ENCODE assay signal across 19 cellular contexts in the genomic region with DNA sequence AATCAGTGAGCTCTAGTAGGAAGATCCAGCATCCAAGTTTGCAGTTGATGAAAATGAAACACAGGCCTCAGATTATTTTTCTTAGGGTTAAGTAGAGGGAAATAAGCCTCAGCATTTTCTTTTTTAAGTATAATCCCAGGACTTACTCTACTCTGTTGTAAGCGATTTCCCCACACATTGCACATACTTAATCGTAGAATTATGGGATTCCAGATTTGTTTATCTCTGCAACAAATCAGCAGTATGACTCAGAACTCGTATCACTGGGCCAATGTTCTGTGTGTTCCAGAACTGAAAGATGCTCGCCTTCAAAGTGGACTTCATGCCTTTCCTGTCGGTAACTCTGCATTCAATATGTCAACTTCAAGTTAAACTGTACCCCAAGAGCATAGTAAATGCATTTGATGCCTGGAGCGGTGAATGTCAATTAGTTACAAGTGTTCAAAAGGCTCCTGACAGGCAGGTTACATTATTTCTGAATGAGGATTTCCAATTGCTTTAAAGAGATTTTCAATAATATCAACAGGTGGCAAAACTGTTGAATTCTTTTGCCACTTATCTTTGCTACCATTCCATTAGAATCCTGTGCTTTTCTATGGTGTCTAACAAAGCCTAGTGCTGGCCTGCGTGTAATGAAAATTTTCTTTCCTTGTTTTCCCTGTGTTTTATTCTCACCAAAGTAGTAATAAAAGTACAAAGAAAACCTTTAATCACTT.
"Had no signal": no experiment of that assay in that cellular context is flagged by ENCODE, and none has a peak within 500 bp of the region (broad histone marks: within the 10 kb centered on the region; RNA-seq: fewer than 3 reads in every experiment).

No MANE protein-coding gene starts in this region.

- H2AFZ ChIP-seq: parathyroid adenoma had no signal

- H3K4me3 ChIP-seq: ascending aorta, breast epithelium, left lung, stomach, vagina had no signal

- H3K9me3 ChIP-seq: ascending aorta, breast epithelium, left lung, stomach, vagina had no signal

- H3K79me2 ChIP-seq: parathyroid adenoma had no signal

- H3K36me3 ChIP-seq: ascending aorta, breast epithelium, left lung, stomach, vagina had no signal

- DNase-seq: activated CD4-positive, alpha-beta T cell treated with anti-CD3 and anti-CD28 coated beads, Interleukin-2, amount 50 U/mL, for 1 hour; activated CD8-positive, alpha-beta memory T cell treated with anti-CD3 and anti-CD28 coated beads for 24 hours; activated CD8-positive, alpha-beta memory T cell treated with anti-CD3 and anti-CD28 coated beads, Interleukin-2, amount 50 U/mL, for 48 hours; activated effector memory CD4-positive, alpha-beta T cell treated with Interleukin-2 at 50 U/mL for 16 hours; activated naive CD4-positive, alpha-beta T cell treated with anti-CD3 and anti-CD28 coated beads, Interleukin-2, amount 10 ng/mL, durations not matched to agents 7 days and 5 days; activated naive CD8-positive, alpha-beta T cell treated with anti-CD3 and anti-CD28 coated beads, Interleukin-2, amount 50 U/mL, for 24 hours; activated T-cell treated with anti-CD3 and anti-CD28 coated beads, Interleukin-2, amount 50 U/mL, for 48 hours; effector CD4-positive, alpha-beta T cell; head of caudate nucleus; left lung; midbrain; stimulated activated CD4-positive, alpha-beta T cell treated with anti-CD3 and anti-CD28 coated beads, Interleukin-4, amount 100 ng/mL, for 24 hours; stomach; T1000; trophoblast cell had no signal

- H3K4me1 ChIP-seq: ascending aorta, breast epithelium, left lung, parathyroid adenoma, stomach, vagina had no signal

- H3K9ac ChIP-seq: parathyroid adenoma had no signal

- H3K27me3 ChIP-seq: ascending aorta, breast epithelium, left lung, stomach, vagina had no signal

- H3K27ac ChIP-seq: ascending aorta, breast epithelium, left lung, parathyroid adenoma, stomach, vagina had no signal
